In genomic region chr7:70294512-70294911, GRCh38 we compare ENCODE assay signal across 32 cellular contexts.
"Had no signal": no experiment of that assay in that cellular context is flagged by ENCODE, and none has a peak within 500 bp of the region (broad histone marks: within the 10 kb centered on the region; RNA-seq: fewer than 3 reads in every experiment).

No MANE protein-coding gene starts in this region.

- H3K27me3 ChIP-seq: adrenal gland, body of pancreas, brain microvascular endothelial cell, breast epithelium had no signal

- H3K4me1 ChIP-seq: adrenal gland, body of pancreas, breast epithelium had no signal

- DNase-seq: activated B cell treated with CpG ODN at 0.5 μM for 24 hours; activated CD4-positive, alpha-beta memory T cell treated with anti-CD3 and anti-CD28 coated beads for 36 hours; activated CD4-positive, alpha-beta T cell treated with anti-CD3 and anti-CD28 coated beads for 4 hours; activated CD4-positive, alpha-beta T cell treated with anti-CD3 and anti-CD28 coated beads, Interleukin-2, amount 10 ng/mL, durations not matched to agents 24 days and 14 days; activated CD4-positive, alpha-beta T cell treated with anti-CD3 and anti-CD28 coated beads, Interleukin-2, amount 50 U/mL, for 1 hour; activated CD4-positive, alpha-beta T cell treated with anti-CD3 and anti-CD28 coated beads, Interleukin-2, amount 50 U/mL, for 4 hours; activated CD4-positive, CD25-positive, alpha-beta regulatory T cell treated with anti-CD3 and anti-CD28 coated beads, Interleukin-2, amount 50 U/mL, for 72 hours; activated CD8-positive, alpha-beta memory T cell treated with anti-CD3 and anti-CD28 coated beads, Interleukin-2, amount 50 U/mL, for 4 hours; activated CD8-positive, alpha-beta T cell treated with anti-CD3 and anti-CD28 coated beads for 36 hours; activated effector memory CD4-positive, alpha-beta T cell treated with anti-CD3 and anti-CD28 coated beads, Interleukin-2, amount 50 U/mL, for 16 hours; activated gamma-delta T cell treated with Interleukin-2 at 50 U/mL for 16 hours; activated naive CD4-positive, alpha-beta T cell; activated naive CD4-positive, alpha-beta T cell treated with anti-CD3 and anti-CD28 coated beads for 36 hours; activated naive CD4-positive, alpha-beta T cell treated with anti-CD3 and anti-CD28 coated beads, Interleukin-2, amount 50 U/mL, for 16 hours; activated naive CD8-positive, alpha-beta T cell treated with anti-CD3 and anti-CD28 coated beads for 36 hours; activated T-cell treated with anti-CD3 and anti-CD28 coated beads for 4 hours; activated T-cell treated with anti-CD3 and anti-CD28 coated beads, Interleukin-2, amount 50 U/mL, for 1 hour; activated T-cell treated with anti-CD3 and anti-CD28 coated beads, Interleukin-2, amount 50 U/mL, for 4 hours; activated T-cell treated with anti-CD3 and anti-CD28 coated beads, Interleukin-2, amount 50 U/mL, for 72 hours; adrenal gland; amniotic stem cell; aorta; body of pancreas; brain microvascular endothelial cell; central memory CD4-positive, alpha-beta T cell; T-helper 1 cell; T-helper 2 cell; T-helper 9 cell had no signal

- H3K27ac ChIP-seq: adrenal gland, body of pancreas, brain microvascular endothelial cell, breast epithelium, VCaP had no signal

- H3K9me3 ChIP-seq: adrenal gland, body of pancreas, breast epithelium had no signal

- ATAC-seq: activated CD8-positive, alpha-beta T cell treated with anti-CD3 and anti-CD28 coated beads for 36 hours; activated naive CD4-positive, alpha-beta T cell treated with anti-CD3 and anti-CD28 coated beads, Interleukin-2, amount 50 U/mL, for 72 hours; activated T-cell treated with anti-CD3 and anti-CD28 coated beads, Interleukin-2, amount 50 U/mL, for 4 hours; activated T-cell treated with anti-CD3 and anti-CD28 coated beads, Interleukin-2, amount 50 U/mL, for 72 hours; activated T-helper 17 cell treated with anti-CD3 and anti-CD28 coated beads, Interleukin-2, amount 50 U/mL, for 72 hours; body of pancreas had no signal

- H3K36me3 ChIP-seq: adrenal gland, brain microvascular endothelial cell, breast epithelium had no signal

- H3K4me3 ChIP-seq: adrenal gland, body of pancreas, breast epithelium had no signal
